ENCODE assay signal across 1 cellular context in genomic region chr9:70113403-70114022, GRCh38.
TF ChIP-seq lines count a peak whose summit lies in the region.

No MANE protein-coding gene starts in this region.

TF ChIP-seq in SK-N-SH treated with all-trans-retinoic acid at 6 μM for 48 hours, 23 proteins besides CTCF, POLR2A, EP300 and RAD21 (continued from another document):
- no peak for TF ChIP-seq TSHZ2 (CRISPR knock-in tag; IDR thresholded peaks at IDR 0.05)
- no peak for TF ChIP-seq BACH2 (CRISPR knock-in tag; IDR thresholded peaks at IDR 0.05; ENCODE audit: borderline replicate concordance)
